ENCODE assay signal across 16 cellular contexts in genomic region chr5:157669701-157670097, GRCh38. TPM values are rescaled to one million over a fixed set of nuclear protein-coding genes. Genes with fewer than 3 reads are reported as not detected.
A peak's percentile ranks its signal among the peaks of the same experiment; 100 is the strongest.
DNase-seq lines count a peak whose midpoint lies in the region; ATAC-seq and TF ChIP-seq lines count a peak whose summit lies in the region.
"Had no signal": no experiment of that assay in that cellular context is flagged by ENCODE, and none has a peak within 500 bp of the region (broad histone marks: within the 10 kb centered on the region; RNA-seq: fewer than 3 reads in every experiment).

No MANE protein-coding gene starts in this region.

- no peak overlapping the region for H2AFZ ChIP-seq in hepatocyte
- H2AFZ ChIP-seq in OCI-LY7 (ENCODE audit: low read length) = no peak overlapping the region

- no peaks in the 10 kb centered on the region for H3K9me3 ChIP-seq in hepatocyte (ENCODE audit: low read depth)
- no peaks in the 10 kb centered on the region for H3K9me3 ChIP-seq in OCI-LY7 (ENCODE audit: low read length)

- ATAC-seq in WTC11 = no peak
- no peak for ATAC-seq in stimulated activated naive B cell treated with anti-CD40 and anti-IgM and Interleukin-4, amounts not matched to agents 10 μg/mL and 1 μg/mL and 100 μg/mL, for 72 hours (replicated peaks)
- ATAC-seq in left ventricle myocardium superior = no peak

- POLR2A ChIA-PET in WTC11 (lab: Charles Lee) (no interaction called here), OCI-LY7 (lab: Charles Lee) (interaction anchor here (1.0 kb wide), 1 partner anchor 8 kb away, joined by 4 read pairs; no protein-coding TSS in a partner anchor)

- intact Hi-C loops in left ventricle myocardium superior (cut with micrococcal nuclease) (no loop called here), OCI-LY7 (cut with micrococcal nuclease; ENCODE audit: unreplicated experiment) (loop anchor here (1.0 kb wide), 1 partner anchor 74 kb away; the partner anchor contains the start of gene LSM11)

- CTCF ChIA-PET in WTC11 (lab: Charles Lee) = interaction anchor here (2.0 to 2.4 kb wide), 2 partner anchors 74 kb away, joined by 28 to 29 read pairs; partner anchors contain the start of gene LSM11
- CTCF ChIA-PET in OCI-LY7 (lab: Charles Lee; ENCODE audit: unreplicated experiment) = no interaction called here

- no peak for DNase-seq in activated T-cell treated with anti-CD3 and anti-CD28 coated beads, Interleukin-2, amount 50 U/mL, for 24 hours
- no peak for DNase-seq in activated T-cell treated with anti-CD3 and anti-CD28 coated beads, Interleukin-2, amount 50 U/mL, for 48 hours
- DNase-seq in WTC11 (ENCODE audit: low spot score) (no peak), hepatocyte (ENCODE audit: low spot score) (no peak), SKM-1 (lab: John Stamatoyannopoulos, UW; ENCODE audit: unreplicated experiment) (no peak), left ventricle myocardium superior (no peak), OCI-LY7 (ENCODE audit: low spot score) (no peak)
- no peak for DNase-seq in stimulated activated naive B cell treated with anti-CD40 and anti-IgM and Interleukin-4, amounts not matched to agents 10 μg/mL and 1 μg/mL and 100 μg/mL, for 72 hours
- DNase-seq: anterior cingulate cortex, H7, mesenchymal stem cell, NCI-H2029, NCI-H510A treated with DMSO at 0.1 percent for 48 hours had no signal

- no TSS peak for BruUV-seq in OCI-LY7 (replicated peaks; lab: Mats Ljungman, UMichigan)

- TF ChIP-seq CTCF in WTC11 (IDR thresholded peaks at IDR 0.05) = no peak
- no peak for TF ChIP-seq CTCF in hepatocyte (IDR thresholded peaks at IDR 0.05; ENCODE audit: poor library complexity)
- TF ChIP-seq CTCF in OCI-LY7 (conservative IDR thresholded peaks at IDR 0.05; ENCODE audit: low read length) = no peak

- H3K36me3 ChIP-seq in hepatocyte (replicated peaks; ENCODE audit: insufficient read depth, low read depth) (no peaks in the 10 kb centered on the region), OCI-LY7 (ENCODE audit: insufficient read depth, low read length) (no peaks in the 10 kb centered on the region)

- H4K20me1 ChIP-seq in hepatocyte (ENCODE audit: insufficient read depth, poor library complexity, severe bottlenecking) = no peaks in the 10 kb centered on the region
- H4K20me1 ChIP-seq in OCI-LY7 (ENCODE audit: insufficient read depth, low read length) = no peaks in the 10 kb centered on the region

- H3K27ac Mint-ChIP-seq in activated T-cell treated with anti-CD3 and anti-CD28 coated beads, Interleukin-2, amount 50 U/mL, for 24 hours = no peak overlapping the region
- no peak overlapping the region for H3K27ac Mint-ChIP-seq in WTC11
- no peak overlapping the region for H3K27ac Mint-ChIP-seq in stimulated activated naive B cell treated with anti-CD40 and anti-IgM and Interleukin-4, amounts not matched to agents 10 μg/mL and 1 μg/mL and 100 μg/mL, for 72 hours

- H3K9me2 ChIP-seq in hepatocyte (replicated peaks; ENCODE audit: insufficient read depth) (no peaks in the 10 kb centered on the region), OCI-LY7 (ENCODE audit: insufficient read depth, low read length) (no peaks in the 10 kb centered on the region)

- peaks cover 39% of the 10 kb centered on the region for H3K27me3 Mint-ChIP-seq in activated T-cell treated with anti-CD3 and anti-CD28 coated beads, Interleukin-2, amount 50 U/mL, for 24 hours
- peaks cover 54% of the 10 kb centered on the region for H3K27me3 Mint-ChIP-seq in WTC11 (ENCODE audit: low read depth)
- peaks cover 4 to 8% of the 10 kb centered on the region in 2 donors for H3K27me3 Mint-ChIP-seq in stimulated activated naive B cell treated with anti-CD40 and anti-IgM and Interleukin-4, amounts not matched to agents 10 μg/mL and 1 μg/mL and 100 μg/mL, for 72 hours

- H3K27ac ChIP-seq in hepatocyte = peak overlapping the region; percentile 84
- H3K27ac ChIP-seq in OCI-LY7 (ENCODE audit: low read depth, low read length, poor library complexity, severe bottlenecking) = no peak overlapping the region

- H3K4me3 ChIP-seq in hepatocyte = no peak overlapping the region
- H3K4me3 ChIP-seq in OCI-LY7 (ENCODE audit: low read depth, low read length, poor library complexity, severe bottlenecking) = no peak overlapping the region

- H3K4me3 Mint-ChIP-seq in activated T-cell treated with anti-CD3 and anti-CD28 coated beads, Interleukin-2, amount 50 U/mL, for 24 hours = peak overlapping the region; percentile 87
- peak overlapping the region; percentile 88 for H3K4me3 Mint-ChIP-seq in WTC11
- peak overlapping the region; percentile 95 to 98 for H3K4me3 Mint-ChIP-seq in stimulated activated naive B cell treated with anti-CD40 and anti-IgM and Interleukin-4, amounts not matched to agents 10 μg/mL and 1 μg/mL and 100 μg/mL, for 72 hours

- no peaks in the 10 kb centered on the region for H3K79me2 ChIP-seq in hepatocyte
- H3K79me2 ChIP-seq in OCI-LY7 (ENCODE audit: insufficient read depth, low read depth, low read length) = no peaks in the 10 kb centered on the region

- H3K4me1 ChIP-seq in hepatocyte (ENCODE audit: insufficient read depth) (peaks cover 6% of the 10 kb centered on the region), OCI-LY7 (ENCODE audit: insufficient read depth, low read length, poor library complexity, severe bottlenecking) (peaks cover 9% of the 10 kb centered on the region)

- H3K27me3 ChIP-seq in hepatocyte = no peaks in the 10 kb centered on the region

- no peak overlapping the region for H3K4me2 ChIP-seq in hepatocyte
- no peak overlapping the region for H3K4me2 ChIP-seq in OCI-LY7 (ENCODE audit: low read length)

- peaks cover 24% of the 10 kb centered on the region for H3K4me1 Mint-ChIP-seq in activated T-cell treated with anti-CD3 and anti-CD28 coated beads, Interleukin-2, amount 50 U/mL, for 24 hours (ENCODE audit: low read depth)
- H3K4me1 Mint-ChIP-seq in WTC11 = peaks cover 13% of the 10 kb centered on the region
- peaks cover 32 to 34% of the 10 kb centered on the region in 2 donors for H3K4me1 Mint-ChIP-seq in stimulated activated naive B cell treated with anti-CD40 and anti-IgM and Interleukin-4, amounts not matched to agents 10 μg/mL and 1 μg/mL and 100 μg/mL, for 72 hours

- H3K36me3 Mint-ChIP-seq in activated T-cell treated with anti-CD3 and anti-CD28 coated beads, Interleukin-2, amount 50 U/mL, for 24 hours (ENCODE audit: low read depth) = peaks cover 4% of the 10 kb centered on the region
- H3K36me3 Mint-ChIP-seq in WTC11 = no peaks in the 10 kb centered on the region
- no peaks in the 10 kb centered on the region for H3K36me3 Mint-ChIP-seq in stimulated activated naive B cell treated with anti-CD40 and anti-IgM and Interleukin-4, amounts not matched to agents 10 μg/mL and 1 μg/mL and 100 μg/mL, for 72 hours

- 78% methylated on average over 6 of the region's 6 CpGs for WGBS in hepatocyte (ENCODE audit: low lambda C conversion rate, missing lambda C conversion rate)

- H3K9me3 Mint-ChIP-seq in activated T-cell treated with anti-CD3 and anti-CD28 coated beads, Interleukin-2, amount 50 U/mL, for 24 hours = peaks cover 4% of the 10 kb centered on the region
- H3K9me3 Mint-ChIP-seq in WTC11 = peaks cover 2% of the 10 kb centered on the region
- H3K9me3 Mint-ChIP-seq in stimulated activated naive B cell treated with anti-CD40 and anti-IgM and Interleukin-4, amounts not matched to agents 10 μg/mL and 1 μg/mL and 100 μg/mL, for 72 hours = peaks cover 0 to 2% of the 10 kb centered on the region in 2 donors

TF ChIP-seq in WTC11, 78 proteins besides CTCF, POLR2A, EP300 and RAD21:
- no peak for TF ChIP-seq NFATC4 (CRISPR knock-in tag; IDR thresholded peaks at IDR 0.05)
- TF ChIP-seq NR2C2 (CRISPR knock-in tag; IDR thresholded peaks at IDR 0.05) = no peak
- no peak for TF ChIP-seq JUN (CRISPR knock-in tag; IDR thresholded peaks at IDR 0.05)

RNA-seq across cellular contexts. Expression of gene C5orf52, which starts 1.6 kb away (rescaled TPM):
- not detected in 3 replicates for total RNA-seq in WTC11 (2021)
- not detected in 2 replicates for total RNA-seq in hepatocyte
- polyA plus RNA-seq in hepatocyte = not detected in 2 replicates
- not detected for total RNA-seq in left ventricle myocardium superior
- not detected in 2 replicates for total RNA-seq in OCI-LY7 (2014; rRNA removed; shearing (Covaris generic))
- total RNA-seq in OCI-LY7 (2022) = not detected in 2 replicates
- total RNA-seq: epithelial cell of proximal tubule, H7, osteoblast, urinary bladder had no signal
- polyA plus RNA-seq: urinary bladder had no signal

RNA-seq across cellular contexts. Expression of gene SOX30, which starts 17.5 kb away (rescaled TPM):
- 0.41 to 0.55 TPM (median 0.46 TPM) in 3 replicates for total RNA-seq in WTC11 (2021)
- not detected in 2 replicates for total RNA-seq in hepatocyte
- 0.44 TPM in 1 of 2 replicates, not detected in the other for polyA plus RNA-seq in hepatocyte
- not detected for total RNA-seq in left ventricle myocardium superior
- total RNA-seq in OCI-LY7 (2014; rRNA removed; shearing (Covaris generic)) = 0.16 TPM in 1 of 2 replicates, not detected in the other
- 0.13 and 0.29 TPM in 2 replicates for total RNA-seq in OCI-LY7 (2022)
- total RNA-seq: urinary bladder had no signal
